ENCODE assay signal across 15 cellular contexts in genomic region chr5:32182463-32183081, GRCh38. TPM values are rescaled to one million over a fixed set of nuclear protein-coding genes. Genes with fewer than 3 reads are reported as not detected.
A peak's percentile ranks its signal among the peaks of the same experiment; 100 is the strongest.
DNase-seq lines count a peak whose midpoint lies in the region; ATAC-seq, FAIRE-seq and TF ChIP-seq lines count a peak whose summit lies in the region.
"Had no signal": no experiment of that assay in that cellular context is flagged by ENCODE, and none has a peak within 500 bp of the region (broad histone marks: within the 10 kb centered on the region; RNA-seq: fewer than 3 reads in every experiment).

No MANE protein-coding gene starts in this region.

- no peak for TF ChIP-seq RAD21 in HepG2 (CRISPR knock-in tag; IDR thresholded peaks at IDR 0.05)

- H3K27me3 ChIP-seq in HepG2 (ENCODE audit: control insufficient read depth in 1 of 2, insufficient read depth in 2 of 2, low read length in 2 of 2) (no peaks in the 10 kb centered on the region), gastroesophageal sphincter (no peaks in the 10 kb centered on the region), H7 (ENCODE audit: control insufficient read depth, insufficient read depth, low read length) (no peaks in the 10 kb centered on the region)

- H3K4me3 ChIP-seq in HEK293 (ENCODE audit: low read depth, low read length) (no peak overlapping the region), HepG2 (replicated peaks in 1 of 3; ENCODE audit: insufficient read depth in 1 of 3, low read depth in 2 of 3, low read length in 3 of 3) (no peak overlapping the region), gastroesophageal sphincter (no peak overlapping the region), H7 (ENCODE audit: insufficient read depth, low read depth, low read length) (no peak overlapping the region)
- H3K4me3 ChIP-seq: mucosa of descending colon had no signal

- H3K4me3 Mint-ChIP-seq in activated CD4-positive, alpha-beta T cell treated with anti-CD3 and anti-CD28 coated beads for 36 hours: no peak overlapping the region
- no peak overlapping the region for H3K4me3 Mint-ChIP-seq in progenitor cell of endocrine pancreas (ENCODE audit: low read depth)

- H3K79me2 ChIP-seq in HepG2 (ENCODE audit: insufficient read depth, low read length): no peaks in the 10 kb centered on the region

- no peak for FAIRE-seq in HepG2 (lab: Jason Lieb, UNC)
- FAIRE-seq: A204.1, frontal cortex, small intestine had no signal

- CTCF ChIA-PET in activated CD4-positive, alpha-beta T cell treated with anti-CD3 and anti-CD28 coated beads for 36 hours (lab: Charles Lee): interaction anchor here (1.6 kb wide), 1 partner anchor 50 kb away, joined by 6 read pairs; no protein-coding TSS in a partner anchor
- CTCF ChIA-PET in HEK293 (lab: Yijun Ruan, JAX) (no interaction called here), HepG2 (lab: Yijun Ruan, JAX; ENCODE audit: low intra/inter-chr PET ratio, low total read pairs) (no interaction called here)

- ATAC-seq in activated CD4-positive, alpha-beta T cell treated with anti-CD3 and anti-CD28 coated beads for 36 hours: peak; percentile 71
- ATAC-seq in HG03565 (IDR thresholded peaks at IDR 0.05; ENCODE audit: unreplicated experiment): peak; percentile 88
- ATAC-seq in HepG2: peak; percentile 48; the same call in 1 of the 3 replicates
- no peak for ATAC-seq in gastroesophageal sphincter
- ATAC-seq: mucosa of descending colon, SK-N-SH treated with all-trans-retinoic acid at 6 μM for 48 hours had no signal

- TF ChIP-seq EP300 in HepG2 (IDR thresholded peaks at IDR 0.05; ENCODE audit: low read depth in 2 of 2, low read length in 2 of 2): no peak
- no peak for TF ChIP-seq EP300 in HepG2 (CRISPR knock-in tag; IDR thresholded peaks at IDR 0.05; ENCODE audit: borderline replicate concordance)
- TF ChIP-seq EP300 in gastroesophageal sphincter (IDR thresholded peaks at IDR 0.05): no peak

- BruUV-seq in HepG2 (replicated peaks; lab: Mats Ljungman, UMichigan): no TSS peak

- no peaks in the 10 kb centered on the region for H3K9me3 Mint-ChIP-seq in activated CD4-positive, alpha-beta T cell treated with anti-CD3 and anti-CD28 coated beads for 36 hours (ENCODE audit: low read depth)
- H3K9me3 Mint-ChIP-seq in progenitor cell of endocrine pancreas (ENCODE audit: low read depth): no peaks in the 10 kb centered on the region

- intact Hi-C loops in activated CD4-positive, alpha-beta T cell treated with anti-CD3 and anti-CD28 coated beads for 36 hours (cut with DNase I, micrococcal nuclease): no loop called here
- intact Hi-C loops in HepG2 (cut with micrococcal nuclease; ENCODE audit: unreplicated experiment): no loop called here

- POLR2A ChIA-PET in activated CD4-positive, alpha-beta T cell treated with anti-CD3 and anti-CD28 coated beads for 36 hours (lab: Charles Lee): no interaction called here
- POLR2A ChIA-PET in HEK293 (lab: Yijun Ruan, JAX) (no interaction called here), HepG2 (lab: Yijun Ruan, JAX) (no interaction called here)

- 30% methylated on average over 5 of the region's 5 CpGs for WGBS in HepG2 (ENCODE audit: low lambda C conversion rate)
- WGBS in gastroesophageal sphincter (ENCODE audit: low coverage in 1 of 2), 2 donors: 83 to 87% methylated on average over 3 to 4 of the region's 5 CpGs

- TF ChIP-seq CTCF in HEK293 (tag by site-specific recombination; IDR thresholded peaks at IDR 0.05) (no peak), HepG2 (CRISPR knock-in tag; IDR thresholded peaks at IDR 0.05) (no peak), progenitor cell of endocrine pancreas (IDR thresholded peaks at IDR 0.05; ENCODE audit: unreplicated experiment) (no peak), gastroesophageal sphincter (IDR thresholded peaks at IDR 0.05) (no peak)

- H3K9me3 ChIP-seq in HEK293 (ENCODE audit: control insufficient read depth, insufficient read depth, low read depth, low read length) (no peaks in the 10 kb centered on the region), HepG2 (ENCODE audit: low read length) (peaks cover 2% of the 10 kb centered on the region; the same call in 1 of the 2 replicates), gastroesophageal sphincter (no peaks in the 10 kb centered on the region)

- DNase-seq in activated CD4-positive, alpha-beta T cell treated with anti-CD3 and anti-CD28 coated beads for 36 hours: peak; percentile 27
- no peak for DNase-seq in activated CD4-positive, alpha-beta T cell treated with anti-CD3 and anti-CD28 coated beads for 4 hours
- DNase-seq in HepG2 (ENCODE audit: low spot score) (no peak), progenitor cell of endocrine pancreas (ENCODE audit: low spot score, unreplicated experiment) (no peak), H7 (no peak)
- DNase-seq: central memory CD4-positive, alpha-beta T cell; mucosa of descending colon; NCI-H2081; small intestine had no signal

- H3K36me3 Mint-ChIP-seq in activated CD4-positive, alpha-beta T cell treated with anti-CD3 and anti-CD28 coated beads for 36 hours (ENCODE audit: low read depth): no peaks in the 10 kb centered on the region
- H3K36me3 Mint-ChIP-seq in progenitor cell of endocrine pancreas (ENCODE audit: insufficient read depth): peaks cover 1% of the 10 kb centered on the region

- H3K36me3 ChIP-seq in HEK293 (ENCODE audit: control insufficient read depth in 2 of 2, insufficient read depth in 1 of 2, low read length in 2 of 2) (no peaks in the 10 kb centered on the region), HepG2 (replicated peaks in 1 of 2; ENCODE audit: control insufficient read depth in 1 of 2, insufficient read depth in 2 of 2, low read length in 2 of 2) (no peaks in the 10 kb centered on the region), gastroesophageal sphincter (no peaks in the 10 kb centered on the region), H7 (replicated peaks; ENCODE audit: control insufficient read depth, insufficient read depth, low read length) (no peaks in the 10 kb centered on the region)

- no peak overlapping the region for H3K9ac ChIP-seq in HepG2 (ENCODE audit: insufficient read depth, low read depth, low read length)

- no peak overlapping the region for H2AFZ ChIP-seq in HepG2 (ENCODE audit: low read length)

- peak overlapping the region; percentile 24 for H3K4me2 ChIP-seq in HepG2 (ENCODE audit: low read depth, low read length)

- H3K27ac ChIP-seq in HEK293 (ENCODE audit: extremely low read depth, low read depth, low read length) (no peak overlapping the region), HepG2 (ENCODE audit: extremely low read length, insufficient read depth, low read length) (no peak overlapping the region), gastroesophageal sphincter (no peak overlapping the region)

- peaks cover 4% of the 10 kb centered on the region for H3K4me1 Mint-ChIP-seq in activated CD4-positive, alpha-beta T cell treated with anti-CD3 and anti-CD28 coated beads for 36 hours
- no peaks in the 10 kb centered on the region for H3K4me1 Mint-ChIP-seq in progenitor cell of endocrine pancreas (ENCODE audit: low read depth)

- H3K4me1 ChIP-seq in HEK293 (ENCODE audit: control insufficient read depth, insufficient read depth, low read length): peaks cover 2% of the 10 kb centered on the region; the same call in 1 of the 2 replicates
- H3K4me1 ChIP-seq in HepG2 (ENCODE audit: insufficient read depth, low read length): peaks cover 9% of the 10 kb centered on the region; the same call in 1 of the 2 replicates
- H3K4me1 ChIP-seq in gastroesophageal sphincter: no peaks in the 10 kb centered on the region

- H4K20me1 ChIP-seq in HepG2 (ENCODE audit: insufficient read depth, low read length): no peaks in the 10 kb centered on the region

- in situ Hi-C loops in HepG2 (cut with HindIII; ENCODE audit: extremely low pct_ligation_motif_present, low pct_unique_long_range_greater_than_20kb): no loop called here

- no peak for TF ChIP-seq POLR2A in HepG2 (IDR thresholded peaks at IDR 0.05; ENCODE audit: insufficient read depth in 1 of 2, low read depth in 2 of 2, low read length in 2 of 2)
- no peak for TF ChIP-seq POLR2A in gastroesophageal sphincter (IDR thresholded peaks at IDR 0.05)

- no peaks in the 10 kb centered on the region for H3K27me3 Mint-ChIP-seq in activated CD4-positive, alpha-beta T cell treated with anti-CD3 and anti-CD28 coated beads for 36 hours
- no peaks in the 10 kb centered on the region for H3K27me3 Mint-ChIP-seq in progenitor cell of endocrine pancreas

- H3K27ac Mint-ChIP-seq in activated CD4-positive, alpha-beta T cell treated with anti-CD3 and anti-CD28 coated beads for 36 hours: no peak overlapping the region
- no peak overlapping the region for H3K27ac Mint-ChIP-seq in progenitor cell of endocrine pancreas

TF ChIP-seq in HEK293, 187 proteins besides CTCF, POLR2A, EP300 and RAD21 (continues in another document):
- TF ChIP-seq ZNF121 (tag by site-specific recombination; IDR thresholded peaks at IDR 0.05): peak; percentile 65

TF ChIP-seq in HepG2, 621 proteins besides CTCF, POLR2A, EP300 and RAD21 (continues in another document):
- TF ChIP-seq ZNF121 (CRISPR knock-in tag; IDR thresholded peaks at IDR 0.05): 0 out of 2 replicates have a peak, but pooled peaks have one; percentile 65

RNA-seq across cellular contexts. Expression of gene GOLPH3, which starts 8.5 kb away (rescaled TPM):
- total RNA-seq in activated CD4-positive, alpha-beta T cell treated with anti-CD3 and anti-CD28 coated beads for 36 hours: 10 to 100 TPM; 54.2 to 58.3 TPM
- total RNA-seq in HepG2 (2016; rRNA removed; fragmentation: Illumina TruSeq; extraction: Trizol) (84.5 and 102 TPM in 2 replicates), progenitor cell of endocrine pancreas (79.3 and 80.8 TPM in 2 replicates), gastroesophageal sphincter (100 to 1,000 TPM; 144 to 277 (median 203) TPM)
- 20.7 and 21.6 TPM in 2 replicates for total RNA-seq in HepG2 (2016; cell fraction: cytosol; rRNA removed; fragmentation: Illumina TruSeq; extraction: Trizol; ENCODE audit: low read depth)
- 86.0 and 93.9 TPM in 2 replicates for total RNA-seq in HepG2 (2016; cell fraction: insoluble cytoplasmic fraction; rRNA removed; fragmentation: Illumina TruSeq; extraction: Trizol)
- 76.0 and 82.4 TPM in 2 replicates for total RNA-seq in HepG2 (2016; cell fraction: membrane; rRNA removed; fragmentation: Illumina TruSeq; extraction: Trizol)
- 42.1 and 43.2 TPM in 2 replicates for total RNA-seq in HepG2 (2016; cell fraction: nucleus; rRNA removed; fragmentation: Illumina TruSeq; extraction: Trizol)
- polyA plus RNA-seq in HepG2 (2011; rRNA removed): 52.5 and 59.5 TPM in 2 replicates
- 36.8 and 52.8 TPM in 2 replicates for polyA plus RNA-seq in HepG2 (2011; cell fraction: cytosol; rRNA removed)
- polyA plus RNA-seq in HepG2 (2011; cell fraction: nucleus; rRNA removed): 22.0 TPM in 2 replicates
- polyA plus RNA-seq in HepG2 (2012): 57.7 and 69.6 TPM in 2 replicates
- 12.8 and 16.5 TPM in 2 replicates for polyA plus RNA-seq in HepG2 (2016; cell fraction: cytosol; fragmentation: Illumina TruSeq; extraction: Trizol; ENCODE audit: low read depth)
- polyA plus RNA-seq in HepG2 (2016; cell fraction: insoluble cytoplasmic fraction; fragmentation: Illumina TruSeq; extraction: Trizol; ENCODE audit: low read depth): 135 and 138 TPM in 2 replicates
- 56.5 and 60.8 TPM in 2 replicates for polyA plus RNA-seq in HepG2 (2016; cell fraction: membrane; fragmentation: Illumina TruSeq; extraction: Trizol; ENCODE audit: low read depth)
- polyA plus RNA-seq in HepG2 (2016; cell fraction: nucleus; fragmentation: Illumina TruSeq; extraction: Trizol; ENCODE audit: insufficient read depth, low read depth): 72.8 and 76.3 TPM in 2 replicates
- polyA minus RNA-seq in HepG2 (2011; rRNA and poly(A)+ RNA removed; ENCODE audit: low replicate concordance): 91.4 and 138 TPM in 2 replicates
- polyA minus RNA-seq in HepG2 (2011; cell fraction: cytosol; rRNA and poly(A)+ RNA removed): 69.1 and 70.2 TPM in 2 replicates
- polyA minus RNA-seq in HepG2 (2011; cell fraction: nucleus; rRNA and poly(A)+ RNA removed): 52.3 and 58.3 TPM in 2 replicates
- 72.9 and 87.0 TPM in 2 replicates for total RNA-seq in H7 (2014; rRNA removed; shearing (Covaris generic))
